Comparison of ENCODE assay signal across 16 cellular contexts in the genomic region with DNA sequence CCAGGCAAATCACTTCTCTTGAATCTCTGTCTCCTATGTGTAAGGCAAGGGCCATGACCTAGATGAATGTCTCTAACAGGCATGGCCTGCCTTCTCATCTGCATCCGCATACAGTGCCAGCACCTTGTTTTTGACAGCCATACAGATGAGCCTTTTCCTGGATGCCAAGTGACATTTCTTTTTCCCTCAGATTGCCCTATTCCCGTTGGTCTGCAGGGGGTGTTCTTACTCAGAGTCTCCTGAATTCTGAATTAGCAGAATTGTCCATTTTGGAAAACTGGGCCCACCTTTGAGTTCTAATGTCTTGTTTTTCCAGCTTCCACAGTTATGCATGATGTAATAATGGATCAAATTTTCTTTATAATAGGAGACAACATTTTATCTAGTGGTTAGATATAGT.
A peak's percentile ranks its signal among the peaks of the same experiment; 100 is the strongest.
DNase-seq lines count a peak whose midpoint lies in the region; ATAC-seq and TF ChIP-seq lines count a peak whose summit lies in the region.
"Had no signal": no experiment of that assay in that cellular context is flagged by ENCODE, and none has a peak within 500 bp of the region (broad histone marks: within the 10 kb centered on the region; RNA-seq: fewer than 3 reads in every experiment).

No MANE protein-coding gene starts in this region.

- H3K4me3 Mint-ChIP-seq in activated CD4-positive, alpha-beta T cell treated with anti-CD3 and anti-CD28 coated beads, Interleukin-2, amount 10 ng/mL, durations not matched to agents 7 days and 5 days = no peak overlapping the region
- H3K4me3 Mint-ChIP-seq: CD4-positive, alpha-beta memory T cell; natural killer cell treated with Interleukin-12 subunit alpha and Interleukin-12 subunit beta and Interleukin-15 and Interleukin-18, amount 100 ng/mL, for 72 hours had no signal

- H3K27ac ChIP-seq in uterus = no peak overlapping the region
- no peak overlapping the region for H3K27ac ChIP-seq in effector memory CD4-positive, alpha-beta T cell (ENCODE audit: insufficient read depth, low read length, poor library complexity, severe bottlenecking)
- H3K27ac ChIP-seq: Peyer's patch, vagina had no signal

- CTCF ChIA-PET in activated CD4-positive, alpha-beta T cell treated with anti-CD3 and anti-CD28 coated beads, Interleukin-2, amount 10 ng/mL, durations not matched to agents 7 days and 5 days (lab: Charles Lee) = no interaction called here

- no peak overlapping the region for H3K4me3 ChIP-seq in fibroblast of the aortic adventitia (ENCODE audit: low read depth, low read length)
- no peak overlapping the region for H3K4me3 ChIP-seq in uterus
- no peak overlapping the region for H3K4me3 ChIP-seq in effector memory CD4-positive, alpha-beta T cell (ENCODE audit: insufficient read depth, low read depth, low read length, poor library complexity, severe bottlenecking)
- H3K4me3 ChIP-seq: HAP-1, Peyer's patch, vagina had no signal

- no peaks in the 10 kb centered on the region for H3K4me1 ChIP-seq in uterus
- H3K4me1 ChIP-seq in effector memory CD4-positive, alpha-beta T cell (ENCODE audit: control insufficient read depth, insufficient read depth, low read length, poor library complexity, severe bottlenecking) = no peaks in the 10 kb centered on the region
- H3K4me1 ChIP-seq: HAP-1, Peyer's patch, vagina had no signal

- TF ChIP-seq CTCF in fibroblast of the aortic adventitia (IDR thresholded peaks at IDR 0.05; ENCODE audit: insufficient read depth, low read length) (peak; percentile 58), uterus (IDR thresholded peaks at IDR 0.05) (peak; percentile 25 to 49 (median 33))

- no peak for TF ChIP-seq POLR2A in uterus (IDR thresholded peaks at IDR 0.05)

- no peaks in the 10 kb centered on the region for H3K36me3 Mint-ChIP-seq in activated CD4-positive, alpha-beta T cell treated with anti-CD3 and anti-CD28 coated beads, Interleukin-2, amount 10 ng/mL, durations not matched to agents 7 days and 5 days (ENCODE audit: low read depth)
- H3K36me3 Mint-ChIP-seq: CD4-positive, alpha-beta memory T cell; natural killer cell treated with Interleukin-12 subunit alpha and Interleukin-12 subunit beta and Interleukin-15 and Interleukin-18, amount 100 ng/mL, for 72 hours had no signal

- no peaks in the 10 kb centered on the region for H3K9me3 ChIP-seq in uterus
- H3K9me3 ChIP-seq in effector memory CD4-positive, alpha-beta T cell (ENCODE audit: control insufficient read depth, low read length) = no peaks in the 10 kb centered on the region
- H3K9me3 ChIP-seq: HAP-1, Peyer's patch, vagina had no signal

- intact Hi-C loops in left ventricle myocardium superior (cut with micrococcal nuclease) (no loop called here), Right ventricle myocardium superior (cut with DNase I) (no loop called here), uterus (cut with DNase I; ENCODE audit: low total_unique reads) (no loop called here)

- no peaks in the 10 kb centered on the region for H3K27me3 ChIP-seq in uterus
- H3K27me3 ChIP-seq in effector memory CD4-positive, alpha-beta T cell (replicated peaks; ENCODE audit: control insufficient read depth, insufficient read depth, low read length, poor library complexity, severe bottlenecking) = peaks cover 6% of the 10 kb centered on the region
- H3K27me3 ChIP-seq: Peyer's patch, vagina had no signal

- H3K9me3 Mint-ChIP-seq in activated CD4-positive, alpha-beta T cell treated with anti-CD3 and anti-CD28 coated beads, Interleukin-2, amount 10 ng/mL, durations not matched to agents 7 days and 5 days = no peaks in the 10 kb centered on the region
- H3K9me3 Mint-ChIP-seq: CD4-positive, alpha-beta memory T cell; natural killer cell treated with Interleukin-12 subunit alpha and Interleukin-12 subunit beta and Interleukin-15 and Interleukin-18, amount 100 ng/mL, for 72 hours had no signal

- DNase-seq in left ventricle myocardium superior = no peak
- no peak for DNase-seq in Right ventricle myocardium superior
- DNase-seq in fibroblast of the aortic adventitia (ENCODE audit: low read depth) = peak; percentile 16
- no peak for DNase-seq in uterus
- DNase-seq in effector memory CD4-positive, alpha-beta T cell = no peak
- no peak for DNase-seq in activated CD4-positive, alpha-beta T cell treated with anti-CD3 and anti-CD28 coated beads, Interleukin-2, amount 10 ng/mL, durations not matched to agents 7 days and 5 days
- DNase-seq in left lobe of liver (ENCODE audit: low spot score) = no peak
- DNase-seq: activated T-cell treated with anti-CD3 and anti-CD28 coated beads for 4 hours; CD4-positive, alpha-beta memory T cell; NCI-H2081; Peyer's patch; T-helper 9 cell had no signal

- no peaks in the 10 kb centered on the region for H3K4me1 Mint-ChIP-seq in activated CD4-positive, alpha-beta T cell treated with anti-CD3 and anti-CD28 coated beads, Interleukin-2, amount 10 ng/mL, durations not matched to agents 7 days and 5 days
- H3K4me1 Mint-ChIP-seq: CD4-positive, alpha-beta memory T cell had no signal

- ATAC-seq in left ventricle myocardium superior (peak; percentile 31), Right ventricle myocardium superior (ENCODE audit: poor library complexity) (no peak), SK-N-SH treated with all-trans-retinoic acid at 6 μM for 48 hours (0 out of 3 replicates have a peak, but pooled peaks have one; percentile 26), left lobe of liver (no peak)

- POLR2A ChIA-PET in activated CD4-positive, alpha-beta T cell treated with anti-CD3 and anti-CD28 coated beads, Interleukin-2, amount 10 ng/mL, durations not matched to agents 7 days and 5 days (lab: Charles Lee) = no interaction called here

- no peaks in the 10 kb centered on the region for H3K36me3 ChIP-seq in uterus
- H3K36me3 ChIP-seq in effector memory CD4-positive, alpha-beta T cell (ENCODE audit: control insufficient read depth, insufficient read depth, low read length) = no peaks in the 10 kb centered on the region
- H3K36me3 ChIP-seq: HAP-1, Peyer's patch, vagina had no signal

- peaks cover 15% of the 10 kb centered on the region for H3K27me3 Mint-ChIP-seq in activated CD4-positive, alpha-beta T cell treated with anti-CD3 and anti-CD28 coated beads, Interleukin-2, amount 10 ng/mL, durations not matched to agents 7 days and 5 days

- H3K27ac Mint-ChIP-seq in activated CD4-positive, alpha-beta T cell treated with anti-CD3 and anti-CD28 coated beads, Interleukin-2, amount 10 ng/mL, durations not matched to agents 7 days and 5 days = no peak overlapping the region
- H3K27ac Mint-ChIP-seq: CD4-positive, alpha-beta memory T cell; natural killer cell treated with Interleukin-12 subunit alpha and Interleukin-12 subunit beta and Interleukin-15 and Interleukin-18, amount 100 ng/mL, for 72 hours had no signal

TF ChIP-seq in SK-N-SH treated with all-trans-retinoic acid at 6 μM for 48 hours, 23 proteins besides CTCF, POLR2A, EP300 and RAD21:
- TF ChIP-seq, protein P1, sequence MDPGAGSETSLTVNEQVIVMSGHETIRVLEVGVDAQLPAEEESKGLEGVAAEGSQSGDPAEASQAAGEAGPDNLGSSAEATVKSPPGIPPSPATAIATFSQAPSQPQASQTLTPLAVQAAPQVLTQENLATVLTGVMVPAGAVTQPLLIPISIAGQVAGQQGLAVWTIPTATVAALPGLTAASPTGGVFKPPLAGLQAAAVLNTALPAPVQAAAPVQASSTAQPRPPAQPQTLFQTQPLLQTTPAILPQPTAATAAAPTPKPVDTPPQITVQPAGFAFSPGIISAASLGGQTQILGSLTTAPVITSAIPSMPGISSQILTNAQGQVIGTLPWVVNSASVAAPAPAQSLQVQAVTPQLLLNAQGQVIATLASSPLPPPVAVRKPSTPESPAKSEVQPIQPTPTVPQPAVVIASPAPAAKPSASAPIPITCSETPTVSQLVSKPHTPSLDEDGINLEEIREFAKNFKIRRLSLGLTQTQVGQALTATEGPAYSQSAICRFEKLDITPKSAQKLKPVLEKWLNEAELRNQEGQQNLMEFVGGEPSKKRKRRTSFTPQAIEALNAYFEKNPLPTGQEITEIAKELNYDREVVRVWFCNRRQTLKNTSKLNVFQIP (CRISPR knock-in tag; IDR thresholded peaks at IDR 0.05; ENCODE audit: borderline replicate concordance, low read depth) = no peak
- TF ChIP-seq, protein P2, sequence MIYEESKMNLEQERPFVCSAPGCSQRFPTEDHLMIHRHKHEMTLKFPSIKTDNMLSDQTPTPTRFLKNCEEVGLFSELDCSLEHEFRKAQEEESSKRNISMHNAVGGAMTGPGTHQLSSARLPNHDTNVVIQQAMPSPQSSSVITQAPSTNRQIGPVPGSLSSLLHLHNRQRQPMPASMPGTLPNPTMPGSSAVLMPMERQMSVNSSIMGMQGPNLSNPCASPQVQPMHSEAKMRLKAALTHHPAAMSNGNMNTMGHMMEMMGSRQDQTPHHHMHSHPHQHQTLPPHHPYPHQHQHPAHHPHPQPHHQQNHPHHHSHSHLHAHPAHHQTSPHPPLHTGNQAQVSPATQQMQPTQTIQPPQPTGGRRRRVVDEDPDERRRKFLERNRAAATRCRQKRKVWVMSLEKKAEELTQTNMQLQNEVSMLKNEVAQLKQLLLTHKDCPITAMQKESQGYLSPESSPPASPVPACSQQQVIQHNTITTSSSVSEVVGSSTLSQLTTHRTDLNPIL (CRISPR knock-in tag; IDR thresholded peaks at IDR 0.05; ENCODE audit: low read depth) = no peak
- TF ChIP-seq ZFP30 (CRISPR knock-in tag; IDR thresholded peaks at IDR 0.05) (no peak), ZNF8 (CRISPR knock-in tag; IDR thresholded peaks at IDR 0.05) (no peak), ISL1 (CRISPR knock-in tag; IDR thresholded peaks at IDR 0.05) (no peak), TCF4 (CRISPR knock-in tag; IDR thresholded peaks at IDR 0.05; ENCODE audit: borderline replicate concordance) (no peak), ESRRG (CRISPR knock-in tag; IDR thresholded peaks at IDR 0.05) (no peak), SNAI2 (CRISPR knock-in tag; IDR thresholded peaks at IDR 0.05) (no peak), BACH2 (CRISPR knock-in tag; IDR thresholded peaks at IDR 0.05; ENCODE audit: borderline replicate concordance) (no peak), GLIS3 (CRISPR knock-in tag; IDR thresholded peaks at IDR 0.05) (no peak), ZNF565 (CRISPR knock-in tag; conservative IDR thresholded peaks at IDR 0.05; ENCODE audit: low read depth) (no peak), PPARA (CRISPR knock-in tag; IDR thresholded peaks at IDR 0.05; ENCODE audit: borderline replicate concordance) (no peak)

Comparison
In these comparisons a context has a peak if more than half of its experiments do, and no peak if none do; other contexts are left out.
1. ATAC-seq: peak in left ventricle myocardium superior (single experiment) and SK-N-SH treated with all-trans-retinoic acid at 6 μM for 48 hours (single experiment); none in Right ventricle myocardium superior (single experiment) and left lobe of liver (single experiment).